Comparison of ENCODE assay signal across 21 cellular contexts in the genomic region with DNA sequence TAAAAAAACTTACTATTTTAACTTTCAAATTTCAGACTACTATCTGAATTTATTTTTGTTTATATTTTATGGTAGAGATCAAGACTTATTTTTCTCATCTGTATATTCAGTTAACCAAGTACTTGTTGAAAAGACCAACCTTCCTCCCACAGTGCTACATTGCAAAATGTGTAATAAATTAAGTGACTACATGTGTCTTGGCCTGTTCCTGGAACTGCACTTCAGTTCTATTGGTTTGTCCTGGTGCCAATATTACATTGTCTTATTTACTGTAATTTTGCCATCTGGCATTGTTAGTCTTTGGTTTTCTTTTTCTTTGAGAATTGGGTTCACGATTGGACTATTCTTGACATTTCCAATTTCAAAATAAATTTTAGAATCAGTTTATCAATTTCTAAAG.
DNase-seq lines count a peak whose midpoint lies in the region; ATAC-seq and TF ChIP-seq lines count a peak whose summit lies in the region.
"Had no signal": no experiment of that assay in that cellular context is flagged by ENCODE, and none has a peak within 500 bp of the region (broad histone marks: within the 10 kb centered on the region; RNA-seq: fewer than 3 reads in every experiment).

No MANE protein-coding gene starts in this region.

- H3K9ac ChIP-seq in GM23248 = no peak overlapping the region
- H3K9ac ChIP-seq: BLaER1 treated with 17β-estradiol and CSF1 and Interleukin-3, amounts not matched to agents 10 nM and 100 nM had no signal

- H3K36me3 ChIP-seq in GM23248 (ENCODE audit: low read depth) = no peaks in the 10 kb centered on the region
- H3K36me3 ChIP-seq: BLaER1 treated with 17β-estradiol and CSF1 and Interleukin-3, amounts not matched to agents 10 nM and 100 nM; SJSA1 had no signal

- no peak for ATAC-seq in activated CD8-positive, alpha-beta T cell treated with anti-CD3 and anti-CD28 coated beads, Interleukin-2, amount 10 ng/mL, durations not matched to agents 7 days and 5 days
- ATAC-seq: Right ventricle myocardium inferior had no signal

- no peaks in the 10 kb centered on the region for H3K9me3 Mint-ChIP-seq in activated CD8-positive, alpha-beta T cell treated with anti-CD3 and anti-CD28 coated beads, Interleukin-2, amount 10 ng/mL, durations not matched to agents 7 days and 5 days (ENCODE audit: insufficient read depth)
- H3K9me3 Mint-ChIP-seq: CD4-positive, alpha-beta memory T cell had no signal

- TF ChIP-seq CTCF in fibroblast of villous mesenchyme (IDR thresholded peaks at IDR 0.05; ENCODE audit: insufficient read depth, low read depth, low read length) = no peak

- 21 to 26% methylated on average over 1 of the region's 1 CpG for WGBS in GM23248 (ENCODE audit: low coverage in 1 of 2, low lambda C conversion rate in 2 of 2, missing lambda C conversion rate in 2 of 2), 2 experiments

- DNase-seq in GM23248 (peak; percentile 14), NCI-H2171 (lab: John Stamatoyannopoulos, UW) (peak; percentile 29), amniotic epithelial cell (ENCODE audit: low read depth) (peak; percentile 60), fibroblast of villous mesenchyme (ENCODE audit: low read depth) (peak; percentile 33), HK-2 (ENCODE audit: unreplicated experiment) (no peak), NCI-H1694 treated with DMSO at 0.1 percent for 48 hours (lab: John Stamatoyannopoulos, UW) (no peak)
- DNase-seq in activated CD8-positive, alpha-beta T cell treated with anti-CD3 and anti-CD28 coated beads, Interleukin-2, amount 10 ng/mL, durations not matched to agents 7 days and 5 days = no peak
- DNase-seq: Caco-2; CD4-positive, alpha-beta memory T cell; DMS153; GDM1; Kasumi-1; MM.1S; NCI-H1417; NCI-H1930; NCI-H345; SW 1271; T-helper 2 cell had no signal

- H3K4me2 ChIP-seq in GM23248 (ENCODE audit: unreplicated experiment) = no peak overlapping the region
- H3K4me2 ChIP-seq: BLaER1 treated with 17β-estradiol and CSF1 and Interleukin-3, amounts not matched to agents 10 nM and 100 nM had no signal

- H3K4me1 ChIP-seq in GM23248 (ENCODE audit: insufficient read depth) = peaks cover 19% of the 10 kb centered on the region
- H3K4me1 ChIP-seq: BLaER1 treated with 17β-estradiol and CSF1 and Interleukin-3, amounts not matched to agents 10 nM and 100 nM; Caco-2 had no signal

- H3K27ac Mint-ChIP-seq in activated CD8-positive, alpha-beta T cell treated with anti-CD3 and anti-CD28 coated beads, Interleukin-2, amount 10 ng/mL, durations not matched to agents 7 days and 5 days = no peak overlapping the region
- H3K27ac Mint-ChIP-seq: CD4-positive, alpha-beta memory T cell had no signal

- CTCF ChIA-PET in activated CD8-positive, alpha-beta T cell treated with anti-CD3 and anti-CD28 coated beads, Interleukin-2, amount 10 ng/mL, durations not matched to agents 7 days and 5 days (lab: Charles Lee) = no interaction called here

- H3K9me2 ChIP-seq in GM23248 (ENCODE audit: insufficient read depth) = no peaks in the 10 kb centered on the region

- no peak overlapping the region for H3K4me3 Mint-ChIP-seq in activated CD8-positive, alpha-beta T cell treated with anti-CD3 and anti-CD28 coated beads, Interleukin-2, amount 10 ng/mL, durations not matched to agents 7 days and 5 days
- H3K4me3 Mint-ChIP-seq: CD4-positive, alpha-beta memory T cell had no signal

- no peaks in the 10 kb centered on the region for H3K9me3 ChIP-seq in GM23248 (ENCODE audit: low read depth)
- H3K9me3 ChIP-seq: Caco-2, SJSA1 had no signal

- H3K4me1 Mint-ChIP-seq in activated CD8-positive, alpha-beta T cell treated with anti-CD3 and anti-CD28 coated beads, Interleukin-2, amount 10 ng/mL, durations not matched to agents 7 days and 5 days (ENCODE audit: low read depth) = no peaks in the 10 kb centered on the region
- H3K4me1 Mint-ChIP-seq: CD4-positive, alpha-beta memory T cell had no signal

- no peak overlapping the region for H3K4me3 ChIP-seq in GM23248
- H3K4me3 ChIP-seq in fibroblast of villous mesenchyme (ENCODE audit: low read depth, low read length) = no peak overlapping the region
- H3K4me3 ChIP-seq: BLaER1 treated with 17β-estradiol and CSF1 and Interleukin-3, amounts not matched to agents 10 nM and 100 nM; SJSA1 had no signal

- POLR2A ChIA-PET in activated CD8-positive, alpha-beta T cell treated with anti-CD3 and anti-CD28 coated beads, Interleukin-2, amount 10 ng/mL, durations not matched to agents 7 days and 5 days (lab: Charles Lee) = no interaction called here

- no peaks in the 10 kb centered on the region for H3K27me3 Mint-ChIP-seq in activated CD8-positive, alpha-beta T cell treated with anti-CD3 and anti-CD28 coated beads, Interleukin-2, amount 10 ng/mL, durations not matched to agents 7 days and 5 days (ENCODE audit: low read depth)

- H3K36me3 Mint-ChIP-seq in activated CD8-positive, alpha-beta T cell treated with anti-CD3 and anti-CD28 coated beads, Interleukin-2, amount 10 ng/mL, durations not matched to agents 7 days and 5 days (ENCODE audit: low read depth) = no peaks in the 10 kb centered on the region
- H3K36me3 Mint-ChIP-seq: CD4-positive, alpha-beta memory T cell had no signal

- H3K27ac ChIP-seq in GM23248 = no peak overlapping the region
- H3K27ac ChIP-seq: BLaER1 treated with 17β-estradiol and CSF1 and Interleukin-3, amounts not matched to agents 10 nM and 100 nM; SJSA1 had no signal

- no peak overlapping the region for H2AFZ ChIP-seq in GM23248

- H3F3A ChIP-seq in GM23248 (ENCODE audit: insufficient read depth) = peaks cover 22% of the 10 kb centered on the region

- H3K79me2 ChIP-seq in GM23248 (ENCODE audit: insufficient read depth) = no peaks in the 10 kb centered on the region

- no peaks in the 10 kb centered on the region for H3K27me3 ChIP-seq in GM23248 (replicated peaks; ENCODE audit: insufficient read depth)
- H3K27me3 ChIP-seq: BLaER1 treated with 17β-estradiol and CSF1 and Interleukin-3, amounts not matched to agents 10 nM and 100 nM; SJSA1 had no signal

- H4K20me1 ChIP-seq in GM23248 (ENCODE audit: insufficient read depth) = no peaks in the 10 kb centered on the region
- H4K20me1 ChIP-seq: BLaER1 treated with 17β-estradiol and CSF1 and Interleukin-3, amounts not matched to agents 10 nM and 100 nM had no signal

- in situ Hi-C loops in GM23248 (cut with MboI) = no loop called here

Comparison
In these comparisons a context has a peak if more than half of its experiments do, and no peak if none do; other contexts are left out.
1. DNase-seq: peak in GM23248 (single experiment), NCI-H2171 (single experiment), amniotic epithelial cell (single experiment) and fibroblast of villous mesenchyme (single experiment); none in HK-2 (single experiment), NCI-H1694 treated with DMSO at 0.1 percent for 48 hours (single experiment) and activated CD8-positive, alpha-beta T cell treated with anti-CD3 and anti-CD28 coated beads, Interleukin-2, amount 10 ng/mL, durations not matched to agents 7 days and 5 days (single experiment).